8 cellular contexts compared by ENCODE assay signal in the genomic region with DNA sequence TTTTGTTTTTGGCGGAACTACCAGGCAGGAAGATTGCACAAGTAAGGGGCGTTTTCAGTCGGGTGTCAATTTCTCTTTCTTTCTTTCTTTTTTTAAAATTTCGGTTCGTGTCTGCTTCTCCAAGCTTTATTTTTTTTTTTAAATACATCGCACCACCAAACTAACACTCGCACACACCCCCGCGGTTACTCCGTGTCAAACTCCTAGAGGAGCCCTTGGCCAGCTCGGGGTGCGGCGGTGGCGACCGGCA. TPM values are rescaled to one million over a fixed set of nuclear protein-coding genes. Genes with fewer than 3 reads are reported as not detected.
DNase-seq lines count a peak whose midpoint lies in the region; ATAC-seq and TF ChIP-seq lines count a peak whose summit lies in the region.

No MANE protein-coding gene starts in this region.

- H3K4me2 ChIP-seq in mesendoderm (ENCODE audit: low read length), result peak overlapping the region; percentile 87

- H3K79me2 ChIP-seq in mesendoderm (ENCODE audit: control insufficient read depth, insufficient read depth, low read length), result no peaks in the 10 kb centered on the region

- peak overlapping the region; percentile 1 for H3K23ac ChIP-seq in mesendoderm (ENCODE audit: low read length)

- TF ChIP-seq CTCF in body of pancreas (IDR thresholded peaks at IDR 0.05), result peak in 1 of 7 experiments; percentile 3

- 0 to 1% methylated on average over 13 to 15 of the region's 15 CpGs for WGBS in body of pancreas, 2 donors
- no CpG with 5 or more reads among the region's 15 CpGs for WGBS in mesendoderm (ENCODE audit: extremely low coverage, insufficient coverage, low lambda C conversion rate)

- no peak overlapping the region for H2AK5ac ChIP-seq in mesendoderm (ENCODE audit: low read length)

- no peak for TF ChIP-seq POLR2A in body of pancreas (IDR thresholded peaks at IDR 0.05)

- peaks cover 2% of the 10 kb centered on the region for H3K79me1 ChIP-seq in mesendoderm (ENCODE audit: low read length)

- no peak overlapping the region for H2BK5ac ChIP-seq in mesendoderm (ENCODE audit: low read length)

- H2BK15ac ChIP-seq in mesendoderm (replicated peaks; ENCODE audit: low read depth), result no peak overlapping the region

- peak overlapping the region; percentile 91 for H3K56ac ChIP-seq in mesendoderm (ENCODE audit: low read length)

- H3K4ac ChIP-seq in mesendoderm (ENCODE audit: low read depth, low read length), result no peak overlapping the region

- DNase-seq in NK-92 treated with Interleukin-12 subunit alpha and Interleukin-12 subunit beta, amount 100 ng/mL, for 24 hours (lab: John Stamatoyannopoulos, UW), result peak; percentile 51
- DNase-seq in NK-92 (lab: John Stamatoyannopoulos, UW; ENCODE audit: unreplicated experiment) (no peak), body of pancreas (no peak), mesendoderm (no peak), iPS-NIHi7 (ENCODE audit: extremely low spot score) (no peak), sciatic nerve (ENCODE audit: low spot score) (no peak), CD1c-positive myeloid dendritic cell (ENCODE audit: extremely low spot score) (no peak)

- no peak overlapping the region for H2BK120ac ChIP-seq in mesendoderm (ENCODE audit: low read depth, low read length)

- peak overlapping the region; percentile 16 for H3K18ac ChIP-seq in mesendoderm (ENCODE audit: low read length)

- H3K9ac ChIP-seq in mesendoderm (ENCODE audit: low read length), result peak overlapping the region; percentile 76

- no peaks in the 10 kb centered on the region for H3K9me3 ChIP-seq in body of pancreas

- intact Hi-C loops in body of pancreas (cut with DNase I) (no loop called here), sciatic nerve (cut with DNase I) (loop anchor here (5.0 to 10.0 kb wide), 2 partner anchors 68 to 189 kb away; no protein-coding TSS in a partner anchor)

- ATAC-seq in HG03432 (IDR thresholded peaks at IDR 0.05; ENCODE audit: unreplicated experiment) (peak; percentile 31), body of pancreas (no peak), sciatic nerve (no peak)

- peaks cover 0 to 2% of the 10 kb centered on the region in 2 donors for H3K36me3 ChIP-seq in body of pancreas (replicated peaks in 1 of 2; ENCODE audit: insufficient read depth in 1 of 2, low read depth in 2 of 2)
- H3K36me3 ChIP-seq in mesendoderm (ENCODE audit: control insufficient read depth, insufficient read depth, low read length), result no peaks in the 10 kb centered on the region

- H4K8ac ChIP-seq in mesendoderm (ENCODE audit: low read depth, low read length), result no peak overlapping the region

- H4K5ac ChIP-seq in mesendoderm (ENCODE audit: low read length), result no peak overlapping the region

- H3K4me1 ChIP-seq in body of pancreas (peaks cover 22% of the 10 kb centered on the region), mesendoderm (ENCODE audit: control insufficient read depth, low read depth, low read length) (peaks cover 8% of the 10 kb centered on the region)

- H3K4me3 ChIP-seq in body of pancreas (peak overlapping the region; percentile 33 to 76), mesendoderm (ENCODE audit: low read length) (peak overlapping the region; percentile 89)

- H3K27me3 ChIP-seq in body of pancreas (no peaks in the 10 kb centered on the region), mesendoderm (ENCODE audit: insufficient read depth, low read length, poor library complexity) (no peaks in the 10 kb centered on the region)

- peak overlapping the region; percentile 84 to 99 (median 92) for H3K27ac ChIP-seq in body of pancreas
- peak overlapping the region; percentile 99 for H3K27ac ChIP-seq in mesendoderm (ENCODE audit: low read depth, low read length)

RNA-seq across cellular contexts. Expression of a gene that starts 0.3 kb away (rescaled TPM):
- 100 to 1,000 TPM; 112 to 133 TPM for total RNA-seq in body of pancreas
- 27.5 TPM for polyA plus RNA-seq in mesendoderm (2013, experiment 1 of 2)
- polyA plus RNA-seq in mesendoderm (2013, experiment 2 of 2), result 28.9 TPM
- total RNA-seq in sciatic nerve, result 594 TPM
